9 cellular contexts compared by ENCODE assay signal in genomic region chr10:62183442-62183841, GRCh38.
DNase-seq lines count a peak whose midpoint lies in the region; ATAC-seq, FAIRE-seq and TF ChIP-seq lines count a peak whose summit lies in the region.
"Had no signal": no experiment of that assay in that cellular context is flagged by ENCODE, and none has a peak within 500 bp of the region (broad histone marks: within the 10 kb centered on the region; RNA-seq: fewer than 3 reads in every experiment).

No MANE protein-coding gene starts in this region.

- POLR2A ChIA-PET in activated CD4-positive, alpha-beta T cell treated with anti-CD3 and anti-CD28 coated beads for 36 hours (lab: Charles Lee), result interaction anchor here (0.6 to 4.1 kb wide), 28 partner anchors 8 to 1339 kb away, joined by 3 to 99 read pairs (median 4); partner anchors contain the start of gene ARID5B
- POLR2A ChIA-PET in Panc1 (lab: Charles Lee), result no interaction called here

- H3K27ac ChIP-seq in Panc1 (ENCODE audit: low read length) (peak overlapping the region; percentile 73; the same call in 1 of the 2 replicates), ovary (no peak overlapping the region)
- H3K27ac ChIP-seq: HL-60 had no signal

- no peak for TF ChIP-seq POLR2A in ovary (IDR thresholded peaks at IDR 0.05)

- H3K4me1 Mint-ChIP-seq in activated CD4-positive, alpha-beta T cell treated with anti-CD3 and anti-CD28 coated beads for 36 hours, result peaks cover 89% of the 10 kb centered on the region
- H3K4me1 Mint-ChIP-seq in natural killer cell treated with Interleukin-12 subunit alpha and Interleukin-12 subunit beta and Interleukin-15 and Interleukin-18, amount 100 ng/mL, for 72 hours (ENCODE audit: low read depth in 2 of 2), result peaks cover 57 to 62% of the 10 kb centered on the region in 2 donors
- no peaks in the 10 kb centered on the region for H3K4me1 Mint-ChIP-seq in endothelial cell (ENCODE audit: unreplicated experiment)

- WGBS in ovary, 3 donors, result 80 to 84% (median 83%) methylated on average over 3 of the region's 3 CpGs

- H3K4me1 ChIP-seq in Panc1 (ENCODE audit: control insufficient read depth, insufficient read depth, low read length) (peaks cover 5% of the 10 kb centered on the region), ovary (ENCODE audit: insufficient read depth) (no peaks in the 10 kb centered on the region)

- no peak for TF ChIP-seq EP300 in ovary (IDR thresholded peaks at IDR 0.05)

- peak overlapping the region; percentile 44 for H3K4me3 Mint-ChIP-seq in activated CD4-positive, alpha-beta T cell treated with anti-CD3 and anti-CD28 coated beads for 36 hours
- H3K4me3 Mint-ChIP-seq in natural killer cell treated with Interleukin-12 subunit alpha and Interleukin-12 subunit beta and Interleukin-15 and Interleukin-18, amount 100 ng/mL, for 72 hours, result peak overlapping the region; percentile 65
- no peak overlapping the region for H3K4me3 Mint-ChIP-seq in endothelial cell (ENCODE audit: unreplicated experiment)

- H3K9me3 ChIP-seq in Panc1 (ENCODE audit: control insufficient read depth, insufficient read depth, low read depth, low read length), result 0 out of 2 replicates have a peak, but pooled peaks cover 3% of the 10 kb centered on the region
- no peaks in the 10 kb centered on the region for H3K9me3 ChIP-seq in ovary

- no peak for FAIRE-seq in frontal cortex (lab: Jason Lieb, UNC)

- BruUV-seq in Panc1 (replicated peaks; lab: Mats Ljungman, UMichigan), result no TSS peak

- intact Hi-C loops in activated CD4-positive, alpha-beta T cell treated with anti-CD3 and anti-CD28 coated beads for 36 hours (cut with DNase I, micrococcal nuclease), result loop anchor here (1.0 to 5.0 kb wide), 18 partner anchors 42 to 1211 kb away; partner anchors contain the start of gene ARID5B (in 1 of the 2)
- intact Hi-C loops in Panc1 (cut with micrococcal nuclease; ENCODE audit: unreplicated experiment) (no loop called here), ovary (cut with DNase I) (loop anchor here in 1 of 4 donors (10.0 kb wide), 1 partner anchor 351 kb away; no protein-coding TSS in a partner anchor)

- H3K4me3 ChIP-seq in Panc1 (ENCODE audit: low read depth in 2 of 2, low read length in 2 of 2) (no peak overlapping the region), ovary (no peak overlapping the region)

- peak overlapping the region; percentile 99 for H3K27ac Mint-ChIP-seq in activated CD4-positive, alpha-beta T cell treated with anti-CD3 and anti-CD28 coated beads for 36 hours
- peak overlapping the region; percentile 84 to 89 for H3K27ac Mint-ChIP-seq in natural killer cell treated with Interleukin-12 subunit alpha and Interleukin-12 subunit beta and Interleukin-15 and Interleukin-18, amount 100 ng/mL, for 72 hours
- H3K27ac Mint-ChIP-seq in endothelial cell (ENCODE audit: unreplicated experiment), result no peak overlapping the region

- in situ Hi-C loops in Panc1 (cut with HindIII; ENCODE audit: low pct_unique_long_range_greater_than_20kb, low sequenced_read_pairs), result no loop called here

- no peaks in the 10 kb centered on the region for H3K27me3 Mint-ChIP-seq in activated CD4-positive, alpha-beta T cell treated with anti-CD3 and anti-CD28 coated beads for 36 hours
- no peaks in the 10 kb centered on the region for H3K27me3 Mint-ChIP-seq in natural killer cell treated with Interleukin-12 subunit alpha and Interleukin-12 subunit beta and Interleukin-15 and Interleukin-18, amount 100 ng/mL, for 72 hours
- peaks cover 3% of the 10 kb centered on the region for H3K27me3 Mint-ChIP-seq in endothelial cell (ENCODE audit: unreplicated experiment)

- TF ChIP-seq CTCF in Panc1 (IDR thresholded peaks at IDR 0.05) (no peak), ovary (IDR thresholded peaks at IDR 0.05) (no peak), endothelial cell (IDR thresholded peaks at IDR 0.05; ENCODE audit: unreplicated experiment) (no peak)

- DNase-seq in activated CD4-positive, alpha-beta T cell treated with anti-CD3 and anti-CD28 coated beads for 36 hours, result peak; percentile 53
- no peak for DNase-seq in activated CD4-positive, alpha-beta T cell treated with anti-CD3 and anti-CD28 coated beads for 1 hour
- DNase-seq in Panc1 (ENCODE audit: low read depth, low spot score) (no peak), frontal cortex (ENCODE audit: low spot score in 2 of 2) (no peak), ovary (no peak), endothelial cell (ENCODE audit: low spot score) (no peak)
- peak; percentile 74 for DNase-seq in natural killer cell treated with Interleukin-12 subunit alpha and Interleukin-12 subunit beta and Interleukin-15 and Interleukin-18, amount 100 ng/mL, for 72 hours (ENCODE audit: low spot score)

- H3K27me3 ChIP-seq in Panc1 (ENCODE audit: control insufficient read depth, insufficient read depth, low read length) (no peaks in the 10 kb centered on the region), ovary (no peaks in the 10 kb centered on the region)

- CTCF ChIA-PET in activated CD4-positive, alpha-beta T cell treated with anti-CD3 and anti-CD28 coated beads for 36 hours (lab: Charles Lee), result interaction anchor here (0.5 to 4.2 kb wide), 18 partner anchors 16 to 287 kb away, joined by 3 to 32 read pairs (median 4); no protein-coding TSS in a partner anchor
- CTCF ChIA-PET in Panc1 (lab: Charles Lee), result no interaction called here

- H3K36me3 ChIP-seq in Panc1 (ENCODE audit: control insufficient read depth, insufficient read depth, low read length) (no peaks in the 10 kb centered on the region), ovary (no peaks in the 10 kb centered on the region)

- ATAC-seq in activated CD4-positive, alpha-beta T cell treated with anti-CD3 and anti-CD28 coated beads for 36 hours, result peak; percentile 54
- ATAC-seq in HG02610 (IDR thresholded peaks at IDR 0.05; ENCODE audit: unreplicated experiment), result peak; percentile 73
- ATAC-seq in Panc1, result peak; percentile 30; the same call in 1 of the 2 replicates
- peak; percentile 80 to 83 for ATAC-seq in natural killer cell treated with Interleukin-12 subunit alpha and Interleukin-12 subunit beta and Interleukin-15 and Interleukin-18, amount 100 ng/mL, for 72 hours

- peaks cover 24% of the 10 kb centered on the region for H3K9me3 Mint-ChIP-seq in activated CD4-positive, alpha-beta T cell treated with anti-CD3 and anti-CD28 coated beads for 36 hours (ENCODE audit: low read depth)
- H3K9me3 Mint-ChIP-seq in natural killer cell treated with Interleukin-12 subunit alpha and Interleukin-12 subunit beta and Interleukin-15 and Interleukin-18, amount 100 ng/mL, for 72 hours, result peaks cover 13% of the 10 kb centered on the region
- H3K9me3 Mint-ChIP-seq in endothelial cell (ENCODE audit: unreplicated experiment), result no peaks in the 10 kb centered on the region

- H3K36me3 Mint-ChIP-seq in activated CD4-positive, alpha-beta T cell treated with anti-CD3 and anti-CD28 coated beads for 36 hours (ENCODE audit: low read depth), result peaks cover 46% of the 10 kb centered on the region
- peaks cover 15% of the 10 kb centered on the region for H3K36me3 Mint-ChIP-seq in natural killer cell treated with Interleukin-12 subunit alpha and Interleukin-12 subunit beta and Interleukin-15 and Interleukin-18, amount 100 ng/mL, for 72 hours
- H3K36me3 Mint-ChIP-seq in endothelial cell (ENCODE audit: low read depth, unreplicated experiment), result no peaks in the 10 kb centered on the region

Comparison
In these comparisons a context has a peak if more than half of its experiments do, and no peak if none do; other contexts are left out.
1. DNase-seq: peak in activated CD4-positive, alpha-beta T cell treated with anti-CD3 and anti-CD28 coated beads for 36 hours (single experiment) and natural killer cell treated with Interleukin-12 subunit alpha and Interleukin-12 subunit beta and Interleukin-15 and Interleukin-18, amount 100 ng/mL, for 72 hours (single experiment); none in activated CD4-positive, alpha-beta T cell treated with anti-CD3 and anti-CD28 coated beads for 1 hour (single experiment), Panc1 (single experiment), frontal cortex (0 of 2), ovary (0 of 5) and endothelial cell (single experiment).
2. ATAC-seq: peak in every context shown above with its lines; median percentile 82 in natural killer cell treated with Interleukin-12 subunit alpha and Interleukin-12 subunit beta and Interleukin-15 and Interleukin-18, amount 100 ng/mL, for 72 hours; 73 in HG02610; 54 in activated CD4-positive, alpha-beta T cell treated with anti-CD3 and anti-CD28 coated beads for 36 hours; 30 in Panc1.